In genomic region chr1:244010191-244010590, GRCh38 we compare ENCODE assay signal across 8 cellular contexts.
A peak's percentile ranks its signal among the peaks of the same experiment; 100 is the strongest.
DNase-seq lines count a peak whose midpoint lies in the region; ATAC-seq and TF ChIP-seq lines count a peak whose summit lies in the region.
"Had no signal": no experiment of that assay in that cellular context is flagged by ENCODE, and none has a peak within 500 bp of the region (broad histone marks: within the 10 kb centered on the region; RNA-seq: fewer than 3 reads in every experiment).

No MANE protein-coding gene starts in this region.

- DNase-seq in T follicular helper cell (ENCODE audit: low read depth) (peak; percentile 1), epithelial cell of esophagus (ENCODE audit: low read depth) (peak; percentile 32), AG08396 (ENCODE audit: low spot score) (no peak), MV-4-11 (lab: John Stamatoyannopoulos, UW) (no peak)
- DNase-seq in stimulated activated CD8-positive, alpha-beta memory T cell treated with anti-CD3 and anti-CD28 coated beads, Interleukin-15, amount 100 ng/mL, for 4 hours (ENCODE audit: low read depth in 2 of 2): peak; percentile 3 to 7
- DNase-seq in NK-92 treated with Interleukin-12 subunit alpha and Interleukin-12 subunit beta, amount 100 ng/mL, for 24 hours (lab: John Stamatoyannopoulos, UW): no peak
- DNase-seq: NCI-H526 treated with DMSO at 0.1 percent for 48 hours had no signal

- no peak overlapping the region for H3K4me3 ChIP-seq in epithelial cell of esophagus (ENCODE audit: low read length)

- ATAC-seq in GM21717 (IDR thresholded peaks at IDR 0.05; ENCODE audit: unreplicated experiment): peak; percentile 53

- no peak for TF ChIP-seq CTCF in epithelial cell of esophagus (IDR thresholded peaks at IDR 0.05; ENCODE audit: insufficient read depth, low read depth, low read length, missing control alignments)

Comparison
In these comparisons a context has a peak if more than half of its experiments do, and no peak if none do; other contexts are left out.
1. DNase-seq: peak in T follicular helper cell (single experiment), epithelial cell of esophagus (single experiment) and stimulated activated CD8-positive, alpha-beta memory T cell treated with anti-CD3 and anti-CD28 coated beads, Interleukin-15, amount 100 ng/mL, for 4 hours (2 of 2); none in AG08396 (single experiment), NK-92 treated with Interleukin-12 subunit alpha and Interleukin-12 subunit beta, amount 100 ng/mL, for 24 hours (single experiment) and MV-4-11 (single experiment).